21 cellular contexts compared by ENCODE assay signal in genomic region chr18:50578030-50578429, GRCh38. TPM values are rescaled to one million over a fixed set of nuclear protein-coding genes. Genes with fewer than 3 reads are reported as not detected.
DNase-seq lines count a peak whose midpoint lies in the region; ATAC-seq and TF ChIP-seq lines count a peak whose summit lies in the region.
"Had no signal": no experiment of that assay in that cellular context is flagged by ENCODE, and none has a peak within 500 bp of the region (broad histone marks: within the 10 kb centered on the region; RNA-seq: fewer than 3 reads in every experiment).

No MANE protein-coding gene starts in this region.

- no peaks in the 10 kb centered on the region for H3K79me2 ChIP-seq in Karpas-422 (ENCODE audit: low read length)
- H3K79me2 ChIP-seq in OCI-LY7 (ENCODE audit: insufficient read depth, low read depth, low read length): no peaks in the 10 kb centered on the region
- no peaks in the 10 kb centered on the region for H3K79me2 ChIP-seq in mesendoderm (ENCODE audit: control insufficient read depth, insufficient read depth, low read length)

- H3K79me1 ChIP-seq in mesendoderm (ENCODE audit: low read length): no peaks in the 10 kb centered on the region

- ATAC-seq in HG03039 (IDR thresholded peaks at IDR 0.05; ENCODE audit: unreplicated experiment): no peak
- ATAC-seq: CD8-positive, alpha-beta T cell; T-helper 17 cell had no signal

- H2BK120ac ChIP-seq in mesendoderm (ENCODE audit: low read depth, low read length): no peak overlapping the region

- H3K4ac ChIP-seq in mesendoderm (ENCODE audit: low read depth, low read length): no peak overlapping the region

- DNase-seq in COR-L47 (lab: John Stamatoyannopoulos, UW) (peak; percentile 16), Karpas-422 (peak; percentile 42), OCI-LY7 (ENCODE audit: low spot score) (peak; percentile 1), mesendoderm (peak; percentile 10), SIG-M5 (lab: John Stamatoyannopoulos, UW) (no peak), SW 1271 (lab: John Stamatoyannopoulos, UW) (no peak)
- DNase-seq: ACHN; C1 segment of cervical spinal cord; CD8-positive, alpha-beta T cell; GDM1; MG63; NCI-H1105 treated with DMSO at 0.1 percent for 48 hours; NCI-H1694 treated with DMSO at 0.1 percent for 48 hours; NCI-H2081 treated with DMSO at 0.1 percent for 48 hours; NCI-H510A; Right ventricle myocardium superior; T-helper 17 cell had no signal

- H3K23ac ChIP-seq in mesendoderm (ENCODE audit: low read length): no peak overlapping the region

- intact Hi-C loops in OCI-LY7 (cut with micrococcal nuclease; ENCODE audit: unreplicated experiment): no loop called here

- H3K4me1 ChIP-seq in Karpas-422 (ENCODE audit: low read length) (peaks cover 5% of the 10 kb centered on the region; the same call in 1 of the 2 replicates), OCI-LY7 (ENCODE audit: insufficient read depth, low read length, poor library complexity, severe bottlenecking) (no peaks in the 10 kb centered on the region), mesendoderm (ENCODE audit: control insufficient read depth, low read depth, low read length) (no peaks in the 10 kb centered on the region)

- no peak overlapping the region for H2AFZ ChIP-seq in Karpas-422 (ENCODE audit: low read length)
- no peak overlapping the region for H2AFZ ChIP-seq in OCI-LY7 (ENCODE audit: low read length)

- H3K56ac ChIP-seq in mesendoderm (ENCODE audit: low read length): no peak overlapping the region

- no peak overlapping the region for H3K4me3 ChIP-seq in Karpas-422 (ENCODE audit: low read length)
- H3K4me3 ChIP-seq in OCI-LY7 (ENCODE audit: low read depth, low read length, poor library complexity, severe bottlenecking): no peak overlapping the region
- no peak overlapping the region for H3K4me3 ChIP-seq in mesendoderm (ENCODE audit: low read length)
- H3K4me3 ChIP-seq: MG63 had no signal

- H2AK5ac ChIP-seq in mesendoderm (ENCODE audit: low read length): no peak overlapping the region

- H3K9me3 ChIP-seq in Karpas-422 (ENCODE audit: low read length): no peaks in the 10 kb centered on the region
- no peaks in the 10 kb centered on the region for H3K9me3 ChIP-seq in OCI-LY7 (ENCODE audit: low read length)
- H3K9me3 ChIP-seq: MG63 had no signal

- TF ChIP-seq CTCF in OCI-LY7 (conservative IDR thresholded peaks at IDR 0.05; ENCODE audit: low read length): no peak

- CTCF ChIA-PET in OCI-LY7 (lab: Charles Lee; ENCODE audit: unreplicated experiment): no interaction called here

- no TSS peak for BruUV-seq in OCI-LY7 (replicated peaks; lab: Mats Ljungman, UMichigan)

- H3K36me3 ChIP-seq in Karpas-422 (ENCODE audit: insufficient read depth, low read length) (no peaks in the 10 kb centered on the region), OCI-LY7 (ENCODE audit: insufficient read depth, low read length) (no peaks in the 10 kb centered on the region), mesendoderm (ENCODE audit: control insufficient read depth, insufficient read depth, low read length) (no peaks in the 10 kb centered on the region)
- H3K36me3 ChIP-seq: MG63 had no signal

- H2BK5ac ChIP-seq in mesendoderm (ENCODE audit: low read length): no peak overlapping the region

- H3K9ac ChIP-seq in Karpas-422 (ENCODE audit: low read length): no peak overlapping the region
- H3K9ac ChIP-seq in mesendoderm (ENCODE audit: low read length): no peak overlapping the region

- no peak overlapping the region for H4K5ac ChIP-seq in mesendoderm (ENCODE audit: low read length)

- no peak overlapping the region for H3K4me2 ChIP-seq in Karpas-422 (ENCODE audit: low read depth, low read length, poor library complexity, severe bottlenecking)
- H3K4me2 ChIP-seq in OCI-LY7 (ENCODE audit: low read length): no peak overlapping the region
- no peak overlapping the region for H3K4me2 ChIP-seq in mesendoderm (ENCODE audit: low read length)

- no peaks in the 10 kb centered on the region for H3K27me3 ChIP-seq in Karpas-422 (ENCODE audit: low read length)
- H3K27me3 ChIP-seq in mesendoderm (ENCODE audit: insufficient read depth, low read length, poor library complexity): no peaks in the 10 kb centered on the region

- no peak overlapping the region for H3K27ac ChIP-seq in Karpas-422 (ENCODE audit: low read length)
- H3K27ac ChIP-seq in OCI-LY7 (ENCODE audit: low read depth, low read length, poor library complexity, severe bottlenecking): no peak overlapping the region
- no peak overlapping the region for H3K27ac ChIP-seq in mesendoderm (ENCODE audit: low read depth, low read length)

- no peak overlapping the region for H4K8ac ChIP-seq in mesendoderm (ENCODE audit: low read depth, low read length)

- no peak overlapping the region for H3K18ac ChIP-seq in mesendoderm (ENCODE audit: low read length)

- POLR2A ChIA-PET in OCI-LY7 (lab: Charles Lee): no interaction called here

- H3K9me2 ChIP-seq in Karpas-422 (replicated peaks; ENCODE audit: insufficient read depth, low read length): no peaks in the 10 kb centered on the region
- H3K9me2 ChIP-seq in OCI-LY7 (ENCODE audit: insufficient read depth, low read length): no peaks in the 10 kb centered on the region

- H4K20me1 ChIP-seq in Karpas-422 (ENCODE audit: insufficient read depth, low read depth, low read length) (no peaks in the 10 kb centered on the region), OCI-LY7 (ENCODE audit: insufficient read depth, low read length) (no peaks in the 10 kb centered on the region)

- no CpG with 5 or more reads among the region's 6 CpGs for WGBS in mesendoderm (ENCODE audit: extremely low coverage, insufficient coverage, low lambda C conversion rate)

- no peak overlapping the region for H2BK15ac ChIP-seq in mesendoderm (replicated peaks; ENCODE audit: low read depth)

RNA-seq across cellular contexts. Expression of gene MAPK4, which starts 18.1 kb away (rescaled TPM):
- total RNA-seq in Karpas-422 (2014; rRNA removed; shearing (Covaris generic); ENCODE audit: low replicate concordance): not detected in 2 replicates
- not detected in 2 replicates for total RNA-seq in OCI-LY7 (2014; rRNA removed; shearing (Covaris generic))
- total RNA-seq in OCI-LY7 (2022): not detected in 2 replicates
- 1.2 TPM for polyA plus RNA-seq in mesendoderm (2013, experiment 1 of 2)
- polyA plus RNA-seq in mesendoderm (2013, experiment 2 of 2): 1.2 TPM
- total RNA-seq: CD8-positive, alpha-beta T cell; LHCN-M2; PC-3; RPMI7951; T-helper 17 cell had no signal

Comparison
In these comparisons a context has a peak if more than half of its experiments do, and no peak if none do; other contexts are left out.
1. DNase-seq: peak in COR-L47 (single experiment), Karpas-422 (single experiment), OCI-LY7 (single experiment) and mesendoderm (single experiment); none in SIG-M5 (single experiment) and SW 1271 (0 of 2).